In genomic region chr1:4425892-4426291, GRCh38 we compare ENCODE assay signal across 1 cellular context.
TF ChIP-seq lines count a peak whose summit lies in the region.

No MANE protein-coding gene starts in this region.

TF ChIP-seq in A549, 52 proteins besides CTCF, POLR2A, EP300 and RAD21 (continued from another document):
- TF ChIP-seq FOXS1 (CRISPR knock-in tag; IDR thresholded peaks at IDR 0.05) (no peak), CEBPB (IDR thresholded peaks at IDR 0.05) (no peak), SREBF2 (IDR thresholded peaks at IDR 0.05) (no peak), PHF8 (IDR thresholded peaks at IDR 0.05; ENCODE audit: borderline replicate concordance, low read depth) (no peak), RCOR1 (IDR thresholded peaks at IDR 0.05; ENCODE audit: low read depth, low read length) (no peak), GATA3 (IDR thresholded peaks at IDR 0.05; ENCODE audit: borderline replicate concordance) (no peak)
- TF ChIP-seq, protein P1, sequence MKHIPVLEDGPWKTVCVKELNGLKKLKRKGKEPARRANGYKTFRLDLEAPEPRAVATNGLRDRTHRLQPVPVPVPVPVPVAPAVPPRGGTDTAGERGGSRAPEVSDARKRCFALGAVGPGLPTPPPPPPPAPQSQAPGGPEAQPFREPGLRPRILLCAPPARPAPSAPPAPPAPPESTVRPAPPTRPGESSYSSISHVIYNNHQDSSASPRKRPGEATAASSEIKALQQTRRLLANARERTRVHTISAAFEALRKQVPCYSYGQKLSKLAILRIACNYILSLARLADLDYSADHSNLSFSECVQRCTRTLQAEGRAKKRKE (CRISPR knock-in tag; IDR thresholded peaks at IDR 0.05; ENCODE audit: low read depth): no peak
